In genomic region chr19:4374451-4375163, GRCh38 we compare ENCODE assay signal across 1 cellular context.
TF ChIP-seq lines count a peak whose summit lies in the region.

No MANE protein-coding gene starts in this region.

TF ChIP-seq in GM23338, 12 proteins besides CTCF, POLR2A, EP300 and RAD21 (continued from another document):
- TF ChIP-seq, protein P1, sequence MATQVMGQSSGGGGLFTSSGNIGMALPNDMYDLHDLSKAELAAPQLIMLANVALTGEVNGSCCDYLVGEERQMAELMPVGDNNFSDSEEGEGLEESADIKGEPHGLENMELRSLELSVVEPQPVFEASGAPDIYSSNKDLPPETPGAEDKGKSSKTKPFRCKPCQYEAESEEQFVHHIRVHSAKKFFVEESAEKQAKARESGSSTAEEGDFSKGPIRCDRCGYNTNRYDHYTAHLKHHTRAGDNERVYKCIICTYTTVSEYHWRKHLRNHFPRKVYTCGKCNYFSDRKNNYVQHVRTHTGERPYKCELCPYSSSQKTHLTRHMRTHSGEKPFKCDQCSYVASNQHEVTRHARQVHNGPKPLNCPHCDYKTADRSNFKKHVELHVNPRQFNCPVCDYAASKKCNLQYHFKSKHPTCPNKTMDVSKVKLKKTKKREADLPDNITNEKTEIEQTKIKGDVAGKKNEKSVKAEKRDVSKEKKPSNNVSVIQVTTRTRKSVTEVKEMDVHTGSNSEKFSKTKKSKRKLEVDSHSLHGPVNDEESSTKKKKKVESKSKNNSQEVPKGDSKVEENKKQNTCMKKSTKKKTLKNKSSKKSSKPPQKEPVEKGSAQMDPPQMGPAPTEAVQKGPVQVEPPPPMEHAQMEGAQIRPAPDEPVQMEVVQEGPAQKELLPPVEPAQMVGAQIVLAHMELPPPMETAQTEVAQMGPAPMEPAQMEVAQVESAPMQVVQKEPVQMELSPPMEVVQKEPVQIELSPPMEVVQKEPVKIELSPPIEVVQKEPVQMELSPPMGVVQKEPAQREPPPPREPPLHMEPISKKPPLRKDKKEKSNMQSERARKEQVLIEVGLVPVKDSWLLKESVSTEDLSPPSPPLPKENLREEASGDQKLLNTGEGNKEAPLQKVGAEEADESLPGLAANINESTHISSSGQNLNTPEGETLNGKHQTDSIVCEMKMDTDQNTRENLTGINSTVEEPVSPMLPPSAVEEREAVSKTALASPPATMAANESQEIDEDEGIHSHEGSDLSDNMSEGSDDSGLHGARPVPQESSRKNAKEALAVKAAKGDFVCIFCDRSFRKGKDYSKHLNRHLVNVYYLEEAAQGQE (IDR thresholded peaks at IDR 0.05; ENCODE audit: unreplicated experiment), result no peak
- no peak for TF ChIP-seq ETS1 (IDR thresholded peaks at IDR 0.05)
